In genomic region chr1:16208270-16208987, GRCh38 we compare ENCODE assay signal across 12 cellular contexts. TPM values are rescaled to one million over a fixed set of nuclear protein-coding genes. Genes with fewer than 3 reads are reported as not detected.
A peak's percentile ranks its signal among the peaks of the same experiment; 100 is the strongest.
DNase-seq lines count a peak whose midpoint lies in the region; ATAC-seq and TF ChIP-seq lines count a peak whose summit lies in the region.
"Had no signal": no experiment of that assay in that cellular context is flagged by ENCODE, and none has a peak within 500 bp of the region (broad histone marks: within the 10 kb centered on the region; RNA-seq: fewer than 3 reads in every experiment).

No MANE protein-coding gene starts in this region.

- peak overlapping the region; percentile 90 for H3K9ac ChIP-seq in HCT116 (ENCODE audit: low read length)

- H4K20me1 ChIP-seq in HCT116 (ENCODE audit: insufficient read depth), result no peaks in the 10 kb centered on the region

- TF ChIP-seq CTCF in CD8-positive, alpha-beta T cell (IDR thresholded peaks at IDR 0.05), result no peak
- TF ChIP-seq CTCF in HCT116 (IDR thresholded peaks at IDR 0.05 in 2 of 3, conservative IDR thresholded peaks at IDR 0.05 in 1 of 3; ENCODE audit: borderline replicate concordance in 1 of 3, insufficient read depth in 1 of 3, low read depth in 2 of 3, low read length in 2 of 3) (no peak), ascending aorta (IDR thresholded peaks at IDR 0.05) (no peak)

- peaks cover 7% of the 10 kb centered on the region for H3K36me3 Mint-ChIP-seq in CD8-positive, alpha-beta T cell
- H3K36me3 Mint-ChIP-seq in naive thymus-derived CD4-positive, alpha-beta T cell, result peaks cover 0 to 4% (median 3%) of the 10 kb centered on the region in 5 donors

- H3K9me3 Mint-ChIP-seq in CD8-positive, alpha-beta T cell, result no peaks in the 10 kb centered on the region
- peaks cover 0 to 2% (median 0%) of the 10 kb centered on the region in 11 donors for H3K9me3 Mint-ChIP-seq in naive thymus-derived CD4-positive, alpha-beta T cell

- H3K4me1 ChIP-seq in CD8-positive, alpha-beta T cell (ENCODE audit: insufficient read depth, low read length), result peaks cover 14% of the 10 kb centered on the region
- peaks cover 40 to 70% of the 10 kb centered on the region in 2 experiments for H3K4me1 ChIP-seq in HCT116 (ENCODE audit: control insufficient read depth in 1 of 2, insufficient read depth in 2 of 2, low read length in 2 of 2)
- peaks cover 12 to 16% of the 10 kb centered on the region in 2 donors for H3K4me1 ChIP-seq in ascending aorta
- H3K4me1 ChIP-seq in naive thymus-derived CD4-positive, alpha-beta T cell (ENCODE audit: control insufficient read depth in 2 of 2, insufficient read depth in 2 of 2, low read length in 2 of 2), result peaks cover 9 to 15% of the 10 kb centered on the region in 2 donors

- no peak for TF ChIP-seq RAD21 in HCT116 (IDR thresholded peaks at IDR 0.05; ENCODE audit: low read depth)

- peaks cover 9% of the 10 kb centered on the region; the same call in 1 of the 2 replicates for H3K79me2 ChIP-seq in HCT116 (ENCODE audit: insufficient read depth, low read length)

- no peak for DNase-seq in CD8-positive, alpha-beta T cell
- DNase-seq in HCT116 (ENCODE audit: low read depth, low spot score), result no peak
- DNase-seq in ascending aorta (ENCODE audit: low spot score in 2 of 2), result no peak
- no peak for DNase-seq in naive thymus-derived CD4-positive, alpha-beta T cell
- DNase-seq in NCI-H128 (lab: John Stamatoyannopoulos, UW; ENCODE audit: unreplicated experiment), result no peak
- no peak for DNase-seq in cerebellar nuclear complex (lab: John Stamatoyannopoulos, UW)
- DNase-seq: DMS153; NCI-H69; stimulated activated CD4-positive, alpha-beta T cell treated with anti-CD3 and anti-CD28 coated beads, Interleukin-12 subunit alpha, Interleukin-12 subunit beta, amount 100 ng/mL, for 4 hours had no signal

- no peak overlapping the region for H3K27ac ChIP-seq in CD8-positive, alpha-beta T cell (ENCODE audit: low read depth, low read length)
- H3K27ac ChIP-seq in HCT116 (ENCODE audit: low read depth, low read length), result peak overlapping the region; percentile 91
- H3K27ac ChIP-seq in ascending aorta, result peak overlapping the region; percentile 89 to 91
- H3K27ac ChIP-seq in naive thymus-derived CD4-positive, alpha-beta T cell (ENCODE audit: low read depth, low read length), result no peak overlapping the region

- no peaks in the 10 kb centered on the region for H3K9me2 ChIP-seq in HCT116 (ENCODE audit: insufficient read depth)

- no peaks in the 10 kb centered on the region for H3K9me3 ChIP-seq in CD8-positive, alpha-beta T cell (ENCODE audit: low read length)
- H3K9me3 ChIP-seq in HCT116 (ENCODE audit: control insufficient read depth in 1 of 2, insufficient read depth in 1 of 2, low read depth in 1 of 2, low read length in 2 of 2), result no peaks in the 10 kb centered on the region
- no peaks in the 10 kb centered on the region for H3K9me3 ChIP-seq in ascending aorta
- H3K9me3 ChIP-seq in naive thymus-derived CD4-positive, alpha-beta T cell (ENCODE audit: control insufficient read depth in 2 of 3, low read length in 3 of 3), result no peaks in the 10 kb centered on the region
- H3K9me3 ChIP-seq: esophagus muscularis mucosa had no signal

- CTCF ChIA-PET in CD8-positive, alpha-beta T cell (lab: Charles Lee), result no interaction called here
- CTCF ChIA-PET in HCT116 (lab: Charles Lee), result interaction anchor here (0.6 kb wide), 1 partner anchor 36 kb away, joined by 6 read pairs; no protein-coding TSS in a partner anchor
- CTCF ChIA-PET in naive thymus-derived CD4-positive, alpha-beta T cell (lab: Charles Lee), result no interaction called here

- peak overlapping the region; percentile 95 for H3K4me2 ChIP-seq in HCT116 (ENCODE audit: low read length)

- H3K4me1 Mint-ChIP-seq in CD8-positive, alpha-beta T cell (ENCODE audit: low read depth), result peaks cover 10% of the 10 kb centered on the region
- peaks cover 7 to 16% (median 11%) of the 10 kb centered on the region in 7 donors for H3K4me1 Mint-ChIP-seq in naive thymus-derived CD4-positive, alpha-beta T cell

- intact Hi-C loops in CD8-positive, alpha-beta T cell (cut with DNase I, micrococcal nuclease), result loop anchor here in 1 of 2 experiments (10.0 kb wide), 1 partner anchor 364 kb away; the partner anchor contains the start of gene SPEN
- intact Hi-C loops in HCT116 (cut with micrococcal nuclease), result no loop called here
- intact Hi-C loops in ascending aorta (cut with DNase I), result no loop called here
- intact Hi-C loops in naive thymus-derived CD4-positive, alpha-beta T cell (cut with micrococcal nuclease), result loop anchor here (5.0 to 10.0 kb wide), 7 partner anchors 144 to 706 kb away; partner anchors contain the start of genes DDI2 (in 1 of the 2), FBXO42 (in 1 of the 2), NBPF1 (in 1 of the 2) and NECAP2 (in 1 of the 2)

- no peak for ATAC-seq in CD8-positive, alpha-beta T cell
- ATAC-seq in HCT116 (peak; percentile 18; the same call in 1 of the 2 replicates), GM21367 (IDR thresholded peaks at IDR 0.05; ENCODE audit: unreplicated experiment) (no peak)
- no peak for ATAC-seq in naive thymus-derived CD4-positive, alpha-beta T cell

- POLR2A ChIA-PET in CD8-positive, alpha-beta T cell (lab: Charles Lee), result interaction anchor here (2.9 kb wide), 1 partner anchor 8 kb away, joined by 27 read pairs; no protein-coding TSS in a partner anchor
- POLR2A ChIA-PET in HCT116 (lab: Charles Lee), result interaction anchor here (0.6 to 3.4 kb wide), 4 partner anchors 8 to 699 kb away, joined by 3 to 34 read pairs (median 4); partner anchors contain the start of gene FBXO42
- POLR2A ChIA-PET in naive thymus-derived CD4-positive, alpha-beta T cell (lab: Charles Lee), result interaction anchor here (1.0 to 1.1 kb wide), 2 partner anchors 9 to 10 kb away, joined by 3 to 4 read pairs; no protein-coding TSS in a partner anchor

- H3K4me3 Mint-ChIP-seq in CD8-positive, alpha-beta T cell, result peak overlapping the region; percentile 32
- H3K4me3 Mint-ChIP-seq in naive thymus-derived CD4-positive, alpha-beta T cell, result peak overlapping the region in 6 of 10 donors; percentile 5 to 91 (median 23)

- H3K27me3 ChIP-seq in CD8-positive, alpha-beta T cell (ENCODE audit: insufficient read depth, low read length), result no peaks in the 10 kb centered on the region
- H3K27me3 ChIP-seq in HCT116 (ENCODE audit: insufficient read depth, low read length) (no peaks in the 10 kb centered on the region), ascending aorta (no peaks in the 10 kb centered on the region)
- no peaks in the 10 kb centered on the region for H3K27me3 ChIP-seq in naive thymus-derived CD4-positive, alpha-beta T cell (ENCODE audit: control insufficient read depth in 2 of 2, insufficient read depth in 2 of 2, low read length in 2 of 2)
- H3K27me3 ChIP-seq: esophagus muscularis mucosa had no signal

- no peak overlapping the region for H3K27ac Mint-ChIP-seq in CD8-positive, alpha-beta T cell
- peak overlapping the region in 4 of 9 donors; percentile 34 to 89 (median 60) for H3K27ac Mint-ChIP-seq in naive thymus-derived CD4-positive, alpha-beta T cell

- H3K4me3 ChIP-seq in CD8-positive, alpha-beta T cell (ENCODE audit: low read depth, low read length), result no peak overlapping the region
- peak overlapping the region; percentile 88 to 93 for H3K4me3 ChIP-seq in HCT116 (replicated peaks in 1 of 2; ENCODE audit: low read depth in 1 of 2, low read length in 2 of 2)
- H3K4me3 ChIP-seq in ascending aorta, result no peak overlapping the region
- H3K4me3 ChIP-seq in naive thymus-derived CD4-positive, alpha-beta T cell (ENCODE audit: low read length), result no peak overlapping the region

- RAD21 ChIA-PET in HCT116 (lab: Charles Lee; ENCODE audit: low non-redundant PET in 1 of 2, low total read pairs in 2 of 2, uncharacterized antibody in 2 of 2, unreplicated experiment in 2 of 2), result interaction anchor here (0.7 to 1.1 kb wide), 3 partner anchors 8 to 126 kb away, joined by 3 to 5 read pairs (median 3); partner anchors contain the start of gene CPLANE2 (in 1 of the 2)

- no TSS peak for BruUV-seq in HCT116 (replicated peaks; lab: Mats Ljungman, UMichigan)

- H3K36me3 ChIP-seq in CD8-positive, alpha-beta T cell (ENCODE audit: insufficient read depth, low read length), result no peaks in the 10 kb centered on the region
- H3K36me3 ChIP-seq in HCT116 (ENCODE audit: control insufficient read depth in 1 of 2, insufficient read depth in 2 of 2, low read length in 2 of 2) (peaks cover under 1 to 16% of the 10 kb centered on the region in 2 experiments; a peak in 1 of 4 replicates), ascending aorta (no peaks in the 10 kb centered on the region)
- H3K36me3 ChIP-seq in naive thymus-derived CD4-positive, alpha-beta T cell (ENCODE audit: control insufficient read depth in 2 of 3, insufficient read depth in 3 of 3, low read length in 3 of 3), result peaks cover 0 to 6% (median 0%) of the 10 kb centered on the region in 3 experiments
- H3K36me3 ChIP-seq: esophagus muscularis mucosa had no signal

- no peak for TF ChIP-seq POLR2A in HCT116 (IDR thresholded peaks at IDR 0.05; ENCODE audit: borderline replicate concordance, extremely low read depth, insufficient read depth, insufficient read length)

- H3K27me3 Mint-ChIP-seq in CD8-positive, alpha-beta T cell (ENCODE audit: low read depth), result no peaks in the 10 kb centered on the region
- peaks cover 0 to 3% (median 0%) of the 10 kb centered on the region in 5 donors for H3K27me3 Mint-ChIP-seq in naive thymus-derived CD4-positive, alpha-beta T cell

- H2AFZ ChIP-seq in HCT116 (ENCODE audit: low read depth, low read length, poor library complexity, severe bottlenecking), result no peak overlapping the region

TF ChIP-seq in HCT116, 20 proteins besides CTCF, POLR2A, EP300 and RAD21:
- no peak for TF ChIP-seq EZH2phosphoT487 (IDR thresholded peaks at IDR 0.05; ENCODE audit: borderline replicate concordance)
- peak; percentile 33 for TF ChIP-seq ZFX (IDR thresholded peaks at IDR 0.05)

RNA-seq across cellular contexts. Expression of gene ARHGEF19, which starts 4.0 kb away (rescaled TPM):
- total RNA-seq in CD8-positive, alpha-beta T cell, result 1 to 10 TPM; 4.3 to 5.6 TPM
- 59.7 TPM for total RNA-seq in HCT116 (2021; ENCODE audit: unreplicated experiment)
- polyA plus RNA-seq in HCT116 (2012), result 47.5 and 50.2 TPM in 2 replicates
- 1.5 TPM for total RNA-seq in ascending aorta
- 10 to 100 TPM in 3 of 5 experiments, 1 to 10 TPM in 2; 8.8 to 12.4 (median 10.5) TPM for total RNA-seq in naive thymus-derived CD4-positive, alpha-beta T cell
- 1 to 10 TPM; 5.1 to 9.0 TPM for polyA plus RNA-seq in naive thymus-derived CD4-positive, alpha-beta T cell

RNA-seq across cellular contexts. Expression of gene CPLANE2, which starts 28.6 kb away (rescaled TPM):
- 1 to 10 TPM; 5.2 to 5.6 TPM for total RNA-seq in CD8-positive, alpha-beta T cell
- 8.1 TPM for total RNA-seq in HCT116 (2021; ENCODE audit: unreplicated experiment)
- polyA plus RNA-seq in HCT116 (2012), result 8.3 and 8.7 TPM in 2 replicates
- total RNA-seq in ascending aorta, result not detected
- 10 to 100 TPM in 2 of 5 experiments, 1 to 10 TPM in 3; 6.6 to 11.4 (median 8.8) TPM for total RNA-seq in naive thymus-derived CD4-positive, alpha-beta T cell
- polyA plus RNA-seq in naive thymus-derived CD4-positive, alpha-beta T cell, result 1 to 10 TPM; 3.0 to 3.6 TPM

RNA-seq across cellular contexts. Expression of gene EPHA2, which starts 52.6 kb away (rescaled TPM):
- not detected for total RNA-seq in CD8-positive, alpha-beta T cell
- total RNA-seq in HCT116 (2021; ENCODE audit: unreplicated experiment) (164 TPM), ascending aorta (42.7 TPM)
- 167 and 209 TPM in 2 replicates for polyA plus RNA-seq in HCT116 (2012)
- under 1 TPM in 2 of 5 experiments, not detected in 3; 0.59 to 0.61 TPM for total RNA-seq in naive thymus-derived CD4-positive, alpha-beta T cell
- polyA plus RNA-seq in naive thymus-derived CD4-positive, alpha-beta T cell, result under 1 TPM in 1 of 2 donors, not detected in 1; 0.30 TPM
- total RNA-seq: T-helper 1 cell treated with Interleukin-12 subunit alpha and Interleukin-12 subunit beta and Interleukin-4 antibody, amounts not matched to agents 30 ng/mL and 1 ng/mL, for 36 hours had no signal

Comparison
In these comparisons a context has a peak if more than half of its experiments do, and no peak if none do; other contexts are left out.
1. H3K27ac ChIP-seq: peak in HCT116 (single experiment) and ascending aorta (2 of 2); none in CD8-positive, alpha-beta T cell (single experiment) and naive thymus-derived CD4-positive, alpha-beta T cell (single experiment).
2. H3K4me3 ChIP-seq: peak in HCT116 (2 of 2); none in CD8-positive, alpha-beta T cell (single experiment), ascending aorta (0 of 2) and naive thymus-derived CD4-positive, alpha-beta T cell (single experiment).
3. RNA of gene EPHA2, which starts 52.6 kb away (total RNA-seq): 164 TPM in HCT116 (single experiment) and 42.7 TPM in ascending aorta (single experiment); 0.59 to 0.61 TPM in naive thymus-derived CD4-positive, alpha-beta T cell and not detected in CD8-positive, alpha-beta T cell; every median in the first group is over 10 times any median in the second.
4. intact Hi-C loops: an anchor here in naive thymus-derived CD4-positive, alpha-beta T cell (5.0 to 10.0 kb wide); none called in HCT116 and ascending aorta.